11 cellular contexts compared by ENCODE assay signal in the genomic region with DNA sequence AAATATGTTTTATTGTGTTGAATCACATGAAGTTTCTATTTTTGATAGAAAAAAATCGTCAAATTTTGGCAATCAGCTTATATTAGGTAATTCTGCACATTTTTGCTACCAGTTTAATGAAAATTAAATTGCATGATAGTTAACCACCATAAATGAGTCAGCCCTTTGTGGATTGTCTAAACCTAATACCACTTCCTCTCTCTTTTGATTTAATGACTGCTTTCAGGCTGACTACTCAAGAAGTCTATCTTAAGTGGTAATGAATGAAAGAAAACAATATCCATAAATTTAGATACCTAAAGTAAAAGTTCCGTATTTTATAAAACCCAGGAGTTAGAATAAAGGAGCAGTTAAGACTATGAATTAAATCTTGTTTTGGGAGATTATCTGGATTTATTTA.
DNase-seq lines count a peak whose midpoint lies in the region; ATAC-seq and TF ChIP-seq lines count a peak whose summit lies in the region.
"Had no signal": no experiment of that assay in that cellular context is flagged by ENCODE, and none has a peak within 500 bp of the region (broad histone marks: within the 10 kb centered on the region; RNA-seq: fewer than 3 reads in every experiment).

No MANE protein-coding gene starts in this region.

- ATAC-seq in GM18870 (IDR thresholded peaks at IDR 0.05; ENCODE audit: unreplicated experiment) (peak; percentile 68), right lobe of liver (no peak)
- ATAC-seq: left lung, psoas muscle had no signal

- in situ Hi-C loops in astrocyte of the spinal cord (cut with HindIII; ENCODE audit: low sequenced_read_pairs): no loop called here

- TF ChIP-seq CTCF in A673 (conservative IDR thresholded peaks at IDR 0.05; ENCODE audit: low read depth, low read length) (no peak), astrocyte of the spinal cord (IDR thresholded peaks at IDR 0.05; ENCODE audit: low read depth, low read length) (no peak), right lobe of liver (IDR thresholded peaks at IDR 0.05) (no peak)

- H3K27me3 ChIP-seq in A673 (replicated peaks; ENCODE audit: insufficient read depth, low read depth, low read length, poor library complexity) (no peaks in the 10 kb centered on the region), right lobe of liver (no peaks in the 10 kb centered on the region)
- H3K27me3 ChIP-seq: left lung had no signal

- POLR2A ChIA-PET in A673 (lab: Charles Lee; ENCODE audit: low non-redundant PET): no interaction called here

- no peak overlapping the region for H3K27ac ChIP-seq in A673 (ENCODE audit: low read depth, low read length, poor library complexity, severe bottlenecking)
- H3K27ac ChIP-seq in right lobe of liver: no peak overlapping the region
- H3K27ac ChIP-seq: left lung, psoas muscle had no signal

- intact Hi-C loops in A673 (cut with micrococcal nuclease; ENCODE audit: unreplicated experiment) (no loop called here), right lobe of liver (cut with DNase I) (no loop called here)

- DNase-seq in A673 (ENCODE audit: low spot score) (peak; percentile 68), M059J (ENCODE audit: low read depth) (peak; percentile 31), astrocyte of the spinal cord (ENCODE audit: low read depth, low spot score) (peak; percentile 35), right lobe of liver (no peak), NCI-H526 (lab: John Stamatoyannopoulos, UW) (no peak)
- DNase-seq in stimulated activated CD8-positive, alpha-beta memory T cell treated with anti-CD3 and anti-CD28 coated beads, Interleukin-4, amount 100 ng/mL, for 48 hours: no peak
- DNase-seq in stimulated activated naive CD4-positive, alpha-beta T cell treated with Interleukin-2 at 50 U/mL for 16 hours (lab: John Stamatoyannopoulos, UW): no peak
- DNase-seq: left lung, NCI-H1092 treated with DMSO at 0.1 percent for 48 hours, psoas muscle had no signal

- 37% methylated on average over 2 of the region's 2 CpGs for WGBS in right lobe of liver (ENCODE audit: insufficient coverage, low coverage, low lambda C conversion rate, missing lambda C conversion rate)

- BruUV-seq in A673 (replicated peaks; lab: Mats Ljungman, UMichigan): no TSS peak

- H3K4me3 ChIP-seq in A673 (ENCODE audit: low read depth, low read length, poor library complexity, severe bottlenecking): no peak overlapping the region
- no peak overlapping the region for H3K4me3 ChIP-seq in astrocyte of the spinal cord (ENCODE audit: low read depth, low read length)
- no peak overlapping the region for H3K4me3 ChIP-seq in right lobe of liver
- H3K4me3 ChIP-seq: left lung, psoas muscle had no signal

- H3K9me3 ChIP-seq in A673 (ENCODE audit: low read depth, low read length, poor library complexity, severe bottlenecking) (peaks cover 11% of the 10 kb centered on the region), right lobe of liver (no peaks in the 10 kb centered on the region)

- H3K4me1 ChIP-seq in A673 (ENCODE audit: insufficient read depth, low read length, poor library complexity, severe bottlenecking) (peaks cover 26% of the 10 kb centered on the region), right lobe of liver (no peaks in the 10 kb centered on the region)
- H3K4me1 ChIP-seq: left lung, psoas muscle had no signal

- no peaks in the 10 kb centered on the region for H3K36me3 ChIP-seq in A673 (ENCODE audit: insufficient read depth, low read length, poor library complexity, severe bottlenecking)
- H3K36me3 ChIP-seq in right lobe of liver: no peaks in the 10 kb centered on the region
- H3K36me3 ChIP-seq: left lung had no signal

- CTCF ChIA-PET in A673 (lab: Charles Lee): no interaction called here

- TF ChIP-seq POLR2A in right lobe of liver (IDR thresholded peaks at IDR 0.05): no peak

Comparison
In these comparisons a context has a peak if more than half of its experiments do, and no peak if none do; other contexts are left out.
1. DNase-seq: peak in A673 (single experiment), M059J (single experiment) and astrocyte of the spinal cord (single experiment); none in stimulated activated CD8-positive, alpha-beta memory T cell treated with anti-CD3 and anti-CD28 coated beads, Interleukin-4, amount 100 ng/mL, for 48 hours (single experiment), right lobe of liver (0 of 3), stimulated activated naive CD4-positive, alpha-beta T cell treated with Interleukin-2 at 50 U/mL for 16 hours (single experiment) and NCI-H526 (0 of 2).